30 cellular contexts compared by ENCODE assay signal in the genomic region with DNA sequence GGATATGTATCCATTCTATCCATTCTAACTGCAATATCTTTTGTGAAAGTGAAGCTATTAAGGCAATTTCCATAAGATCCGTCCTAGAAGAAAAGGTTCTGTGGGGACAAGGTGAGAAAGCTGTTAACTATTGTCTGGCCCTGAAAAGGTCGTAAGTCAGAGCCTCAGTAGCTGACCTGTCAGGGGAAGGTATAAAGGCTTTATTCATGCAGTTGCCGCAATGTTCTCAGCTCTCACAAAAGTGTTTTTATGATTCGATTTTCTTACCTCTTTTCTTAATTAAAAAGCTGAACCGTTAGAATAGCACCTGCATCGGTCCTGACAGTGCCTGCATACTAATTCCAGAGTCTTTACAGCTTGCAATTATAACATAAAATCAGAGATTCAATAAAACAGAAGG. TPM values are rescaled to one million over a fixed set of nuclear protein-coding genes. Genes with fewer than 3 reads are reported as not detected.
"Had no signal": no experiment of that assay in that cellular context is flagged by ENCODE, and none has a peak within 500 bp of the region (broad histone marks: within the 10 kb centered on the region; RNA-seq: fewer than 3 reads in every experiment).

No MANE protein-coding gene starts in this region.

- H3K27me3 ChIP-seq: MG63 had no signal

- H3K4me1 Mint-ChIP-seq: T-cell had no signal

- H3K4me3 Mint-ChIP-seq: T-cell had no signal

- H3K4me3 ChIP-seq: MG63 had no signal

- H3K27ac Mint-ChIP-seq: T-cell had no signal

- H3K27ac ChIP-seq: RWPE1 had no signal

- H3K36me3 Mint-ChIP-seq: T-cell had no signal

- H3K36me3 ChIP-seq: MG63 had no signal

- ATAC-seq: HepG2, Panc1, PC-3, T-cell had no signal

- FAIRE-seq: HepG2 had no signal

- H3K9me3 ChIP-seq: MG63, SK-N-SH had no signal

- H3K9ac ChIP-seq: SK-N-SH had no signal

- H3K4me2 ChIP-seq: SK-N-SH had no signal

- H3K9me2 ChIP-seq: SK-N-SH had no signal

- DNase-seq: IMR-90, Karpas-422, KG1, MG63, MV-4-11, NCI-H1092, NCI-H1105 treated with DMSO at 0.1 percent for 48 hours, NCI-H1417 treated with DMSO at 0.1 percent for 48 hours, NCI-H146, NCI-H1694 treated with DMSO at 0.1 percent for 48 hours, NCI-H1930, NCI-H2081, NCI-H2107, NCI-H2171, NCI-H226, NCI-H446, NCI-H510A, NCI-H524 treated with DMSO at 0.1 percent for 48 hours, NCI-H69, NCI-H774, PC-3, SHP77, SK-N-SH, SW 1271, T-cell had no signal

RNA-seq across cellular contexts. Expression of a gene that starts 24.7 kb away (rescaled TPM):
- total RNA-seq: HepG2, HT-29, IMR-90, PC-3, SK-MEL-5, T-cell had no signal
- polyA plus RNA-seq: HepG2, IMR-90 had no signal

RNA-seq across cellular contexts. Expression of a gene that starts 27.6 kb away (rescaled TPM):
- total RNA-seq: HepG2, HT-29, IMR-90, PC-3, T-cell had no signal
- polyA plus RNA-seq: HepG2, IMR-90 had no signal
